ENCODE assay signal across 8 cellular contexts in the genomic region with DNA sequence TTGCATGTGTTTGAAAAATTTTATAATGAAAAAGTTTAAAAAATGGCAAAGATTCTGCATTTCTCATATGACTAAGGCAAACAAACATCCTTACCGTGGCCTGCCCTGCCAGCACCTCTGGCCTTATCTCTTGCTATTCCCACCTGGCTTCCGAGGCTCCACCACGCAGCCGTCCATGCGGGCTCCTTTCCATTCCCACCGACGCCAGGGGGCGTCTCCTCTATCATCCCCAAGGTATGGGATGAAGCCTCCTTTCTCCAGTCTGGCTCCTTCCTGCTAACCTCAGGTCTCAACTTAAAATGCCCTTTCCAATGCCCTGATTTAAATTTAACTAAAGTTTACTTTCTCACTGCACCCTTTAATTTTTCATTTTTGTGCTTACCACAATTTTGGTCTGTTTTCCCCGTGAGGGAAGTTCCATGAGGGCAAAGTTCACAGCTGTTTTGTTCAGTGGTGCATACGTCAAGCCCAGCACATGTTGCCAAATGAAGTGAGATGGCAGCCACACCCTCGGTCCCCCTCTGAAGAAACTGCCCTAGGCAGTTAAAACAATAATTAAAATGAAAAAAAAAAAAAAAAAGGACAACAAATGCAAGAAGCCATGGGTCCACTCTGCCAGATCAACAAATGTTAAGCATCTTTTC. TPM values are rescaled to one million over a fixed set of nuclear protein-coding genes. Genes with fewer than 3 reads are reported as not detected.
DNase-seq lines count a peak whose midpoint lies in the region; ATAC-seq and TF ChIP-seq lines count a peak whose summit lies in the region.

No MANE protein-coding gene starts in this region.

- ATAC-seq in HCT116 (peak; percentile 100), GM21619 (IDR thresholded peaks at IDR 0.05; ENCODE audit: unreplicated experiment) (no peak)

- peak; percentile 65 for TF ChIP-seq RAD21 in HCT116 (IDR thresholded peaks at IDR 0.05; ENCODE audit: low read depth)

- no peak overlapping the region for H2AFZ ChIP-seq in HCT116 (ENCODE audit: low read depth, low read length, poor library complexity, severe bottlenecking)
- no peak overlapping the region for H2AFZ ChIP-seq in osteoblast (ENCODE audit: low read length)

- no peaks in the 10 kb centered on the region for H3K9me2 ChIP-seq in HCT116 (ENCODE audit: insufficient read depth)

- H3K27ac ChIP-seq in HCT116 (ENCODE audit: low read depth, low read length) (no peak overlapping the region), osteoblast (ENCODE audit: low read depth, low read length) (no peak overlapping the region)

- CTCF ChIA-PET in HCT116 (lab: Charles Lee), result interaction anchor here (0.7 to 2.5 kb wide), 4 partner anchors 51 to 286 kb away, joined by 3 to 7 read pairs (median 4); no protein-coding TSS in a partner anchor

- no peak overlapping the region for H3K4me2 ChIP-seq in HCT116 (ENCODE audit: low read length)
- H3K4me2 ChIP-seq in osteoblast (ENCODE audit: insufficient read depth, low read length), result no peak overlapping the region

- no peak overlapping the region for H3K9ac ChIP-seq in HCT116 (ENCODE audit: low read length)

- H3K9me3 ChIP-seq in HCT116 (ENCODE audit: control insufficient read depth in 1 of 2, insufficient read depth in 1 of 2, low read depth in 1 of 2, low read length in 2 of 2), result peaks cover 12 to 15% of the 10 kb centered on the region in 2 experiments; a peak in 2 of 4 replicates
- no peaks in the 10 kb centered on the region for H3K9me3 ChIP-seq in osteoblast (ENCODE audit: low read depth, low read length)

- H3K4me3 ChIP-seq in AG10803 (ENCODE audit: low read length) (no peak overlapping the region), HCT116 (replicated peaks in 1 of 2; ENCODE audit: low read depth in 1 of 2, low read length in 2 of 2) (no peak overlapping the region), epithelial cell of proximal tubule (ENCODE audit: low read depth, low read length) (no peak overlapping the region), osteoblast (ENCODE audit: insufficient read depth, low read length) (no peak overlapping the region)

- peak; percentile 64 for TF ChIP-seq CTCF in AG10803 (conservative IDR thresholded peaks at IDR 0.05; ENCODE audit: low read length)
- TF ChIP-seq CTCF in HCT116 (IDR thresholded peaks at IDR 0.05 in 2 of 3, conservative IDR thresholded peaks at IDR 0.05 in 1 of 3; ENCODE audit: borderline replicate concordance in 1 of 3, insufficient read depth in 1 of 3, low read depth in 2 of 3, low read length in 2 of 3), result peak; percentile 86 to 91 (median 87)
- TF ChIP-seq CTCF in epithelial cell of proximal tubule (conservative IDR thresholded peaks at IDR 0.05; ENCODE audit: low read depth, low read length), result peak; percentile 75
- peak; percentile 48 for TF ChIP-seq CTCF in osteoblast (IDR thresholded peaks at IDR 0.05; ENCODE audit: extremely low read depth, low read depth, low read length)

- no peak for TF ChIP-seq POLR2A in HCT116 (IDR thresholded peaks at IDR 0.05; ENCODE audit: borderline replicate concordance, extremely low read depth, insufficient read depth, insufficient read length)

- intact Hi-C loops in HCT116 (cut with micrococcal nuclease), result loop anchor here (1.0 kb wide), 5 partner anchors 53 to 519 kb away; no protein-coding TSS in a partner anchor

- H3K27me3 ChIP-seq in HCT116 (ENCODE audit: insufficient read depth, low read length), result peaks cover 14% of the 10 kb centered on the region
- H3K27me3 ChIP-seq in osteoblast (ENCODE audit: insufficient read depth, low read length), result no peaks in the 10 kb centered on the region

- BruUV-seq in HCT116 (replicated peaks; lab: Mats Ljungman, UMichigan), result no TSS peak

- RAD21 ChIA-PET in HCT116 (lab: Charles Lee; ENCODE audit: low non-redundant PET in 1 of 2, low total read pairs in 2 of 2, uncharacterized antibody in 2 of 2, unreplicated experiment in 2 of 2), result interaction anchor here (0.7 to 1.3 kb wide), 2 partner anchors 162 to 184 kb away, joined by 4 read pairs; no protein-coding TSS in a partner anchor

- POLR2A ChIA-PET in HCT116 (lab: Charles Lee), result interaction anchor here (0.6 kb wide), 1 partner anchor 21 kb away, joined by 5 read pairs; no protein-coding TSS in a partner anchor

- no peaks in the 10 kb centered on the region for H3K36me3 ChIP-seq in HCT116 (ENCODE audit: control insufficient read depth in 1 of 2, insufficient read depth in 2 of 2, low read length in 2 of 2)
- H3K36me3 ChIP-seq in osteoblast (ENCODE audit: insufficient read depth, low read length), result no peaks in the 10 kb centered on the region

- DNase-seq in AG10803 (ENCODE audit: low read depth), result no peak
- peak; percentile 57 for DNase-seq in HCT116 (ENCODE audit: low read depth, low spot score)
- DNase-seq in OCI-M1 (lab: John Stamatoyannopoulos, UW), result peak; percentile 6
- peak; percentile 1 for DNase-seq in epithelial cell of proximal tubule (ENCODE audit: low read depth)
- DNase-seq in osteoblast (ENCODE audit: insufficient read length, low spot score, missing footprints), result no peak
- DNase-seq in cerebellum (ENCODE audit: low spot score), result no peak
- DNase-seq in hippocampal formation (lab: John Stamatoyannopoulos, UW), result no peak

- H3K79me2 ChIP-seq in HCT116 (ENCODE audit: insufficient read depth, low read length) (no peaks in the 10 kb centered on the region), osteoblast (ENCODE audit: insufficient read depth, low read length) (no peaks in the 10 kb centered on the region)

- H3K4me1 ChIP-seq in HCT116 (ENCODE audit: control insufficient read depth in 1 of 2, insufficient read depth in 2 of 2, low read length in 2 of 2) (peaks cover 0 to 4% of the 10 kb centered on the region in 2 experiments; a peak in 3 of 4 replicates), osteoblast (ENCODE audit: insufficient read depth, low read length) (no peaks in the 10 kb centered on the region)

- H4K20me1 ChIP-seq in HCT116 (ENCODE audit: insufficient read depth) (no peaks in the 10 kb centered on the region), osteoblast (ENCODE audit: insufficient read depth, low read length) (no peaks in the 10 kb centered on the region)

TF ChIP-seq in HCT116, 20 proteins besides CTCF, POLR2A, EP300 and RAD21:
- TF ChIP-seq SRF (IDR thresholded peaks at IDR 0.05; ENCODE audit: low read depth) (no peak), YY1 (IDR thresholded peaks at IDR 0.05; ENCODE audit: extremely low read depth, insufficient replicate concordance, low read depth, low read length) (peak; percentile 26)
- TF ChIP-seq, protein P1, sequence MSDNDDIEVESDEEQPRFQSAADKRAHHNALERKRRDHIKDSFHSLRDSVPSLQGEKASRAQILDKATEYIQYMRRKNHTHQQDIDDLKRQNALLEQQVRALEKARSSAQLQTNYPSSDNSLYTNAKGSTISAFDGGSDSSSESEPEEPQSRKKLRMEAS (IDR thresholded peaks at IDR 0.05), result peak; percentile 52

RNA-seq across cellular contexts. Expression of gene SDK2, which starts 13.3 kb away (rescaled TPM):
- total RNA-seq in HCT116 (2021; ENCODE audit: unreplicated experiment) (0.10 TPM), epithelial cell of proximal tubule (0.07 and 0.12 TPM in 2 replicates), osteoblast (under 0.01 TPM in 2 replicates), cerebellum (5.4 TPM)
- polyA plus RNA-seq in HCT116 (2012), result 0.04 and 0.08 TPM in 2 replicates

Comparison
In these comparisons a context has a peak if more than half of its experiments do, and no peak if none do; other contexts are left out.
1. DNase-seq: peak in HCT116 (single experiment), OCI-M1 (single experiment) and epithelial cell of proximal tubule (single experiment); none in AG10803 (single experiment), osteoblast (single experiment), cerebellum (single experiment) and hippocampal formation (0 of 2).
2. Peak in every context shown above with its lines, with median percentiles within 50 percentile points of each other: CTCF ChIP-seq.